Comparison of ENCODE assay signal across 8 cellular contexts in the genomic region with DNA sequence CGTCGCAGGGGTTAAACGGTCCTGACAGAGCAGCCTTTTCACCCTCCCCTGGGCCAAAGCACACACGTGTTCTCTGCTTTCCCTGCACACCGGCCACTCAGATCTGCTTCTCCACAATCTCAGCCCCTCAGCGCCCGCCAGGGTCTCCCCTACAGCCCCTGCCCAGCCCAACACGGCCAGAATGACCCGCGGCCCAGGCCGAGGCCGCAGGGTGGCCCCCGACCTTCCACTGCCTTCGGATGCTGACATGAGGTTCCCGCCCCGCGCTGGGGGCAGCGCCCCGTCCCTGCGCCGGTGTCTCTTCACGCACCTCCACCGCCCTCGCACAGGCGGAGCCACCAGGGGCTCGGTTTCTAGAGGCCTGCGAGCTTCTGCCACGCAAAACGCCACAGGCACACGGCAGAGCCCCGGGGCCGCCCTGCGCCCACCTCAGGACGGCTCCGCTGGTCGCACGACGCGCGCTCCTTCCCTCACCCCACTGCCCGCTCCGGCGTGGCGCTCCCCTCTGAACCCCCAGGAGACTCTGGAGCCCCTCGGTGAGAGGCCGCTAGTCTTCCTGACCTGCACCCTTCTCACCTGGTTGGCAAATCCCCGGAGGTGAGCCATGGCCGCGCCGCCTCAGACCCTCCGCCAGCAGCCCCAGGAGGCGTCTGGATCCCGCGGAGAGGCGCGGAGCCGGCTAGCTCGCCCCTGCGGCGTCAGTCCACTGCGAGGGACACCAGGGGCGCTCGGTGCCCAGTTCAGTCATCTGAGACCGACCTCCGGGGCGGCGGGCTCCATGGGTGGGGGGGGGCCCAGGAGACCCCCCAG. TPM values are rescaled to one million over a fixed set of nuclear protein-coding genes. Genes with fewer than 3 reads are reported as not detected.
A peak's percentile ranks its signal among the peaks of the same experiment; 100 is the strongest.
DNase-seq lines count a peak whose midpoint lies in the region; ATAC-seq lines count a peak whose summit lies in the region.

No MANE protein-coding gene starts in this region.

- no peaks in the 10 kb centered on the region for H3K9me3 ChIP-seq in CD4-positive, CD25-positive, alpha-beta regulatory T cell (ENCODE audit: control insufficient read depth in 2 of 2, low read length in 2 of 2)

- intact Hi-C loops in left colon (cut with DNase I, micrococcal nuclease): no loop called here

- no peaks in the 10 kb centered on the region for H3K36me3 Mint-ChIP-seq in CD4-positive, CD25-positive, alpha-beta regulatory T cell
- H3K36me3 Mint-ChIP-seq in T-helper 1 cell treated with Interleukin-12 subunit alpha and Interleukin-12 subunit beta and Interleukin-4 antibody, amounts not matched to agents 30 μg/mL and 1 μg/mL, for 36 hours (ENCODE audit: low read depth): no peaks in the 10 kb centered on the region

- peaks cover 11% of the 10 kb centered on the region for H3K27me3 Mint-ChIP-seq in CD4-positive, CD25-positive, alpha-beta regulatory T cell
- peaks cover 6% of the 10 kb centered on the region for H3K27me3 Mint-ChIP-seq in T-helper 1 cell treated with Interleukin-12 subunit alpha and Interleukin-12 subunit beta and Interleukin-4 antibody, amounts not matched to agents 30 μg/mL and 1 μg/mL, for 36 hours (ENCODE audit: low read depth)

- DNase-seq in CD4-positive, CD25-positive, alpha-beta regulatory T cell: peak in 2 of 3 donors; percentile 22 to 45
- DNase-seq in caudate nucleus (lab: John Stamatoyannopoulos, UW) (peak in 30 of 61 donors; percentile 18 to 66 (median 40)), left colon (peak in 1 of 2 donors; percentile 62), NCI-H774 (lab: John Stamatoyannopoulos, UW) (no peak)
- peak; percentile 4 to 22 (median 5) for DNase-seq in stimulated activated CD4-positive, alpha-beta T cell treated with anti-CD3 and anti-CD28 coated beads, TNF-alpha, amount 100 ng/mL, for 24 hours (ENCODE audit: low read depth in 3 of 3)

- ATAC-seq in CD4-positive, CD25-positive, alpha-beta regulatory T cell (ENCODE audit: low read depth in 2 of 2): no peak
- ATAC-seq in GM19324 (IDR thresholded peaks at IDR 0.05; ENCODE audit: low FRiP score, unreplicated experiment) (peak; percentile 34), HG03354 (IDR thresholded peaks at IDR 0.05; ENCODE audit: poor library complexity, severe bottlenecking, unreplicated experiment) (peak; percentile 32), left colon (peak; percentile 39)

- no peak overlapping the region for H3K27ac ChIP-seq in CD4-positive, CD25-positive, alpha-beta regulatory T cell (ENCODE audit: insufficient read depth, low read length, poor library complexity, severe bottlenecking)
- peak overlapping the region; percentile 92 for H3K27ac ChIP-seq in caudate nucleus (ENCODE audit: low read depth, low read length)

- H3K4me1 Mint-ChIP-seq in CD4-positive, CD25-positive, alpha-beta regulatory T cell: peaks cover 0 to 44% (median 7%) of the 10 kb centered on the region in 4 donors
- peaks cover 10% of the 10 kb centered on the region for H3K4me1 Mint-ChIP-seq in T-helper 1 cell treated with Interleukin-12 subunit alpha and Interleukin-12 subunit beta and Interleukin-4 antibody, amounts not matched to agents 30 μg/mL and 1 μg/mL, for 36 hours (ENCODE audit: low read depth)

- H3K4me3 ChIP-seq in CD4-positive, CD25-positive, alpha-beta regulatory T cell (ENCODE audit: low read depth, low read length): no peak overlapping the region

- H3K4me1 ChIP-seq in CD4-positive, CD25-positive, alpha-beta regulatory T cell (ENCODE audit: control insufficient read depth, insufficient read depth, low read length, poor library complexity, severe bottlenecking): peaks cover 26% of the 10 kb centered on the region

- H3K4me3 Mint-ChIP-seq in CD4-positive, CD25-positive, alpha-beta regulatory T cell: peak overlapping the region; percentile 83 to 91 (median 86)
- peak overlapping the region; percentile 79 for H3K4me3 Mint-ChIP-seq in T-helper 1 cell treated with Interleukin-12 subunit alpha and Interleukin-12 subunit beta and Interleukin-4 antibody, amounts not matched to agents 30 μg/mL and 1 μg/mL, for 36 hours

- H3K36me3 ChIP-seq in CD4-positive, CD25-positive, alpha-beta regulatory T cell (ENCODE audit: control insufficient read depth, insufficient read depth, low read length): no peaks in the 10 kb centered on the region

- H3K27me3 ChIP-seq in CD4-positive, CD25-positive, alpha-beta regulatory T cell (ENCODE audit: control insufficient read depth, insufficient read depth, low read length): no peaks in the 10 kb centered on the region

- peaks cover 0 to 2% (median 0%) of the 10 kb centered on the region in 7 donors for H3K9me3 Mint-ChIP-seq in CD4-positive, CD25-positive, alpha-beta regulatory T cell
- no peaks in the 10 kb centered on the region for H3K9me3 Mint-ChIP-seq in T-helper 1 cell treated with Interleukin-12 subunit alpha and Interleukin-12 subunit beta and Interleukin-4 antibody, amounts not matched to agents 30 μg/mL and 1 μg/mL, for 36 hours

- H3K27ac Mint-ChIP-seq in CD4-positive, CD25-positive, alpha-beta regulatory T cell: peak overlapping the region in 1 of 3 donors; percentile 52
- H3K27ac Mint-ChIP-seq in T-helper 1 cell treated with Interleukin-12 subunit alpha and Interleukin-12 subunit beta and Interleukin-4 antibody, amounts not matched to agents 30 μg/mL and 1 μg/mL, for 36 hours: no peak overlapping the region

RNA-seq across cellular contexts. Expression of gene STK25, which starts 0.7 kb away (rescaled TPM):
- total RNA-seq in CD4-positive, CD25-positive, alpha-beta regulatory T cell: 117 TPM
- polyA plus RNA-seq in CD4-positive, CD25-positive, alpha-beta regulatory T cell: 10 to 100 TPM; 79.7 to 99.6 (median 86.5) TPM
- 100 to 1,000 TPM; 118 to 119 TPM for total RNA-seq in left colon

RNA-seq across cellular contexts. Expression of gene BOK, which starts 50.9 kb away (rescaled TPM):
- total RNA-seq in CD4-positive, CD25-positive, alpha-beta regulatory T cell: not detected
- not detected for polyA plus RNA-seq in CD4-positive, CD25-positive, alpha-beta regulatory T cell
- total RNA-seq in left colon: 10 to 100 TPM; 10.3 to 14.2 TPM

Comparison
In these comparisons a context has a peak if more than half of its experiments do, and no peak if none do; other contexts are left out.
1. ATAC-seq: peak in GM19324 (single experiment), HG03354 (single experiment) and left colon (single experiment); none in CD4-positive, CD25-positive, alpha-beta regulatory T cell (0 of 2).
2. RNA of gene BOK, which starts 50.9 kb away (total RNA-seq): 10.3 to 14.2 TPM in left colon; not detected in CD4-positive, CD25-positive, alpha-beta regulatory T cell (single experiment); every median in the first group is over 10 times any median in the second.